Comparison of ENCODE assay signal across 1 cellular context in the genomic region with DNA sequence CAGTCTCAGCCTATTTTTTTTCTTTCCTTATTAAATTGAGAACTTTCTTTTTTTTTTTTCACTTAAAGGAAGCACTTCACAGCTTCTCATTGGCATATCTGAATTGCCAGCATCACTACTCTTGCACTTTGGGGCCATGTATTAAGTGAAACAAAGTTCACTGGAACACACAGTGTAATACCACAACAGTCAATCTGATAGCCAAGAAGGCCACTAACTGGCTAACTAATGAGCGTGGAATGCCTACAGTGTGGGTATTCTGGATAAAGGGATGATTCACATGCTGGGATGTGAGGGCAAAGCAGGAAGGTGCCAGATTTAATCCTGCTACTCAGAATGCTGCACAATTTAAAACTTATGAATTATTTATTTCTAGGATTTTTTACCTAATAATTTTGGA.
TF ChIP-seq lines count a peak whose summit lies in the region.

No MANE protein-coding gene starts in this region.

TF ChIP-seq in HepG2, 621 proteins besides CTCF, POLR2A, EP300 and RAD21:
- TF ChIP-seq TFAP4 (IDR thresholded peaks at IDR 0.05; ENCODE audit: borderline replicate concordance, low read depth) (no peak), TCF7 (IDR thresholded peaks at IDR 0.05; ENCODE audit: low read depth) (no peak), ZNF781 (CRISPR knock-in tag; IDR thresholded peaks at IDR 0.05; ENCODE audit: borderline replicate concordance, not compliant biosample characterization) (no peak), FOXK1 (CRISPR knock-in tag; IDR thresholded peaks at IDR 0.05; ENCODE audit: borderline replicate concordance, low read depth) (no peak), TP53 (CRISPR knock-in tag; conservative IDR thresholded peaks at IDR 0.05) (no peak), ZNF777 (CRISPR knock-in tag; IDR thresholded peaks at IDR 0.05) (no peak), ZNF225 (CRISPR knock-in tag; IDR thresholded peaks at IDR 0.05) (no peak), ZBTB1 (CRISPR knock-in tag; IDR thresholded peaks at IDR 0.05; ENCODE audit: borderline replicate concordance) (no peak), TAF1 (CRISPR knock-in tag; IDR thresholded peaks at IDR 0.05) (no peak), ZSCAN21 (CRISPR knock-in tag; IDR thresholded peaks at IDR 0.05; ENCODE audit: borderline replicate concordance) (no peak), CSRNP1 (CRISPR knock-in tag; IDR thresholded peaks at IDR 0.05) (no peak), ZNF251 (CRISPR knock-in tag; IDR thresholded peaks at IDR 0.05) (no peak)
- TF ChIP-seq, protein P1, sequence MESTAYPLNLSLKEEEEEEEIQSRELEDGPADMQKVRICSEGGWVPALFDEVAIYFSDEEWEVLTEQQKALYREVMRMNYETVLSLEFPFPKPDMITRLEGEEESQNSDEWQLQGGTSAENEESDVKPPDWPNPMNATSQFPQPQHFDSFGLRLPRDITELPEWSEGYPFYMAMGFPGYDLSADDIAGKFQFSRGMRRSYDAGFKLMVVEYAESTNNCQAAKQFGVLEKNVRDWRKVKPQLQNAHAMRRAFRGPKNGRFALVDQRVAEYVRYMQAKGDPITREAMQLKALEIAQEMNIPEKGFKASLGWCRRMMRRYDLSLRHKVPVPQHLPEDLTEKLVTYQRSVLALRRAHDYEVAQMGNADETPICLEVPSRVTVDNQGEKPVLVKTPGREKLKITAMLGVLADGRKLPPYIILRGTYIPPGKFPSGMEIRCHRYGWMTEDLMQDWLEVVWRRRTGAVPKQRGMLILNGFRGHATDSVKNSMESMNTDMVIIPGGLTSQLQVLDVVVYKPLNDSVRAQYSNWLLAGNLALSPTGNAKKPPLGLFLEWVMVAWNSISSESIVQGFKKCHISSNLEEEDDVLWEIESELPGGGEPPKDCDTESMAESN (CRISPR knock-in tag; conservative IDR thresholded peaks at IDR 0.05), result no peak
TF ChIP-seq in HepG2: peak in this region for 0.
